In the genomic region with DNA sequence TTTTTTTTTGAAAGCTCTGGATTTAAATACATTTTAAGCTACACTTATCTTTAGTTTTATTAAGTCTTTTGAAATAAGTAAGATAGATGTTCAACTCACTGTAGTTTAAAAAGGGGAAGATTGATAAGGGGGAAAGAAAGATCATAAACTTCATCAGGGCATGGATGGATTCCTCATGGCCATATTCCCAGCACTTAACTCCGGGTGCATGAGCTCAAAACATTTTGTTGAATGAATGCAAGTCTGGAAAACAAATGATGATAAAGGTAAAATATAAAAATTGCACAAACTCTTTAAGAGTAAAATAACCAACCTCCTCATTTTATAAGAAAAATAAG, we compare ENCODE assay signal across 9 cellular contexts. TPM values are rescaled to one million over a fixed set of nuclear protein-coding genes. Genes with fewer than 3 reads are reported as not detected.
A peak's percentile ranks its signal among the peaks of the same experiment; 100 is the strongest.
DNase-seq lines count a peak whose midpoint lies in the region; ATAC-seq and TF ChIP-seq lines count a peak whose summit lies in the region.
"Had no signal": no experiment of that assay in that cellular context is flagged by ENCODE, and none has a peak within 500 bp of the region (broad histone marks: within the 10 kb centered on the region; RNA-seq: fewer than 3 reads in every experiment).

No MANE protein-coding gene starts in this region.

- H3K4me3 ChIP-seq in breast epithelium = peak overlapping the region; percentile 16 to 46 (median 32)
- peak overlapping the region; percentile 55 for H3K4me3 ChIP-seq in psoas muscle

- H3K4me1 ChIP-seq in breast epithelium (no peaks in the 10 kb centered on the region), psoas muscle (peaks cover 9% of the 10 kb centered on the region)

- no peak for TF ChIP-seq POLR2A in breast epithelium (IDR thresholded peaks at IDR 0.05)

- 23 to 55% (median 31%) methylated on average over 1 of the region's 1 CpG for WGBS in psoas muscle, 3 donors

- intact Hi-C loops in breast epithelium (cut with DNase I; ENCODE audit: low total_unique reads) (loop anchor here (10.0 kb wide), 1 partner anchor 540 kb away; no protein-coding TSS in a partner anchor), psoas muscle (cut with DNase I) (loop anchor here (5.0 to 10.0 kb wide), 6 partner anchors 117 to 547 kb away; no protein-coding TSS in a partner anchor)

- H3K27ac ChIP-seq in breast epithelium (peak overlapping the region in 1 of 2 donors; percentile 58), psoas muscle (no peak overlapping the region)

- H3K27me3 ChIP-seq in breast epithelium = no peaks in the 10 kb centered on the region
- H3K27me3 ChIP-seq in psoas muscle (ENCODE audit: insufficient read depth in 3 of 3, low read length in 2 of 3) = no peaks in the 10 kb centered on the region

- DNase-seq in NCI-H748 (lab: John Stamatoyannopoulos, UW; ENCODE audit: unreplicated experiment) (peak; percentile 46), NCI-H748 treated with DMSO at 0.1 percent for 48 hours (lab: John Stamatoyannopoulos, UW) (no peak), breast epithelium (ENCODE audit: low spot score in 2 of 2) (no peak), psoas muscle (no peak), AG08396 (ENCODE audit: low spot score) (no peak)

- H3K9me3 ChIP-seq in breast epithelium (peaks cover 0 to 1% of the 10 kb centered on the region in 2 donors), psoas muscle (no peaks in the 10 kb centered on the region)

- 0 out of 2 replicates have a peak, but pooled peaks have one; percentile 17 for TF ChIP-seq CTCF in LNCAP (IDR thresholded peaks at IDR 0.05)
- no peak for TF ChIP-seq CTCF in breast epithelium (IDR thresholded peaks at IDR 0.05)
- no peak for TF ChIP-seq CTCF in psoas muscle (IDR thresholded peaks at IDR 0.05)

- no peak for ATAC-seq in psoas muscle
- no peak for ATAC-seq in GM21723 (IDR thresholded peaks at IDR 0.05; ENCODE audit: unreplicated experiment)
- ATAC-seq in HG03025 (IDR thresholded peaks at IDR 0.05; ENCODE audit: low FRiP score, unreplicated experiment) = no peak

- H3K36me3 ChIP-seq in breast epithelium (no peaks in the 10 kb centered on the region), psoas muscle (ENCODE audit: insufficient read depth in 1 of 2, low read depth in 1 of 2) (no peaks in the 10 kb centered on the region)

RNA-seq across cellular contexts. Expression of gene IGF1, which starts 4.3 kb away (rescaled TPM):
- 100 to 1,000 TPM in 2 of 3 donors, 10 to 100 TPM in 1; 56.6 to 108 (median 101) TPM for total RNA-seq in breast epithelium
- 10 to 100 TPM; 15.0 to 30.2 (median 22.3) TPM for total RNA-seq in psoas muscle
- polyA plus RNA-seq in psoas muscle = 10 to 100 TPM in 2 of 3 donors, 1 to 10 TPM in 1; 5.3 to 18.7 (median 10.4) TPM
- total RNA-seq: H1 had no signal
- polyA plus RNA-seq: H1 had no signal
